8 cellular contexts compared by ENCODE assay signal in genomic region chr12:7142057-7142644, GRCh38. TPM values are rescaled to one million over a fixed set of nuclear protein-coding genes. Genes with fewer than 3 reads are reported as not detected.
DNase-seq lines count a peak whose midpoint lies in the region.

No MANE protein-coding gene starts in this region.

- no peaks in the 10 kb centered on the region for H3K36me3 ChIP-seq in mesendoderm (ENCODE audit: control insufficient read depth, insufficient read depth, low read length)

- H3K79me1 ChIP-seq in mesendoderm (ENCODE audit: low read length) = no peaks in the 10 kb centered on the region

- H3K23ac ChIP-seq in mesendoderm (ENCODE audit: low read length) = no peak overlapping the region

- H3K79me2 ChIP-seq in mesendoderm (ENCODE audit: control insufficient read depth, insufficient read depth, low read length) = no peaks in the 10 kb centered on the region

- no CpG with 5 or more reads among the region's 5 CpGs for WGBS in mesendoderm (ENCODE audit: extremely low coverage, insufficient coverage, low lambda C conversion rate)

- H3K27ac ChIP-seq in mesendoderm (ENCODE audit: low read depth, low read length) = no peak overlapping the region

- H3K9ac ChIP-seq in mesendoderm (ENCODE audit: low read length) = no peak overlapping the region

- H4K8ac ChIP-seq in mesendoderm (ENCODE audit: low read depth, low read length) = no peak overlapping the region

- no peaks in the 10 kb centered on the region for H3K4me1 ChIP-seq in mesendoderm (ENCODE audit: control insufficient read depth, low read depth, low read length)

- H3K4me3 ChIP-seq in mesendoderm (ENCODE audit: low read length) = no peak overlapping the region

- H4K5ac ChIP-seq in mesendoderm (ENCODE audit: low read length) = no peak overlapping the region

- no peaks in the 10 kb centered on the region for H3K27me3 ChIP-seq in mesendoderm (ENCODE audit: insufficient read depth, low read length, poor library complexity)

- H3K4me2 ChIP-seq in mesendoderm (ENCODE audit: low read length) = no peak overlapping the region

- DNase-seq in NCI-H345 (lab: John Stamatoyannopoulos, UW) (peak; percentile 47), NCI-H345 treated with DMSO at 0.1 percent for 48 hours (lab: John Stamatoyannopoulos, UW; ENCODE audit: unreplicated experiment) (no peak), NCI-H1930 (lab: John Stamatoyannopoulos, UW) (peak; percentile 32 to 38), mesendoderm (peak; percentile 76), stromal cell of bone marrow (ENCODE audit: low read depth) (peak; percentile 21), cerebellum (ENCODE audit: low spot score) (no peak)
- peak; percentile 37 for DNase-seq in activated CD4-positive, alpha-beta T cell treated with anti-CD3 and anti-CD28 coated beads for 1 hour
- peak; percentile 42 for DNase-seq in effector CD4-positive, alpha-beta T cell

- no peak overlapping the region for H2BK120ac ChIP-seq in mesendoderm (ENCODE audit: low read depth, low read length)

- no peak overlapping the region for H2AK5ac ChIP-seq in mesendoderm (ENCODE audit: low read length)

- no peak overlapping the region for H3K18ac ChIP-seq in mesendoderm (ENCODE audit: low read length)

- no peak overlapping the region for H3K4ac ChIP-seq in mesendoderm (ENCODE audit: low read depth, low read length)

- no peak overlapping the region for H2BK5ac ChIP-seq in mesendoderm (ENCODE audit: low read length)

- no peak overlapping the region for H2BK15ac ChIP-seq in mesendoderm (replicated peaks; ENCODE audit: low read depth)

- no peak overlapping the region for H3K56ac ChIP-seq in mesendoderm (ENCODE audit: low read length)

RNA-seq across cellular contexts. Expression of gene CLSTN3, which starts 12.0 kb away (rescaled TPM):
- polyA plus RNA-seq in mesendoderm (2013, experiment 1 of 2) = 28.3 TPM
- polyA plus RNA-seq in mesendoderm (2013, experiment 2 of 2) = 26.1 TPM
- 57.6 TPM for total RNA-seq in cerebellum

RNA-seq across cellular contexts. Expression of gene RBP5, which starts 13.5 kb away (rescaled TPM):
- polyA plus RNA-seq in mesendoderm (2013, experiment 1 of 2) = 8.6 TPM
- 7.7 TPM for polyA plus RNA-seq in mesendoderm (2013, experiment 2 of 2)
- 0.27 TPM for total RNA-seq in cerebellum

RNA-seq across cellular contexts. Expression of gene C1RL, which starts 33.1 kb away (rescaled TPM):
- 4.2 TPM for polyA plus RNA-seq in mesendoderm (2013, experiment 1 of 2)
- 4.1 TPM for polyA plus RNA-seq in mesendoderm (2013, experiment 2 of 2)
- 7.1 TPM for total RNA-seq in cerebellum

RNA-seq across cellular contexts. Expression of gene PEX5, which starts 47.3 kb away (rescaled TPM):
- 16.2 TPM for polyA plus RNA-seq in mesendoderm (2013, experiment 1 of 2)
- 15.7 TPM for polyA plus RNA-seq in mesendoderm (2013, experiment 2 of 2)
- total RNA-seq in cerebellum = 40.7 TPM

RNA-seq across cellular contexts. Expression of gene C1R, which starts 49.9 kb away (rescaled TPM):
- 1.2 TPM for polyA plus RNA-seq in mesendoderm (2013, experiment 1 of 2)
- polyA plus RNA-seq in mesendoderm (2013, experiment 2 of 2) = 1.1 TPM
- total RNA-seq in cerebellum = 4.6 TPM

Comparison
In these comparisons a context has a peak if more than half of its experiments do, and no peak if none do; other contexts are left out.
1. DNase-seq: peak in NCI-H345 (single experiment), NCI-H1930 (2 of 2), activated CD4-positive, alpha-beta T cell treated with anti-CD3 and anti-CD28 coated beads for 1 hour (single experiment), effector CD4-positive, alpha-beta T cell (single experiment), mesendoderm (single experiment) and stromal cell of bone marrow (single experiment); none in NCI-H345 treated with DMSO at 0.1 percent for 48 hours (single experiment) and cerebellum (single experiment).